In the genomic region with DNA sequence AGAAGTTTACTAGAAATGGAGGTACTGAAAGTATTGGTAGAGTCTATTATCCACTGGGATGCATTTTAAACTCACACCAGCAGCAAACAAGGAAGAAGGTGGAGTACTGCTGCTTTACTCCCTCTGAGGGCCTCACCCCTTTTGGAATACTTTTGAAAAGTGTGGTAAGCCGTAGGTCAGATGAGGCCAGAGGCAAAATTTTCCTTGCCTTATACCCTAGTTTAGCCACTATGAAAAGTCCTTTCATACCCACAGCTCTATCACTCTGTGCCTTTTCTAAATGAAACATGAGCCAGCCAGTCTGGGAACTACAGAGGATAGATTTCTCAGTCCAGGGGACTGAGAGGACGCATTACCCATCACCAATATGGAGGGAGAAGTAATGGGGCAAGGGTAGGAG, we compare ENCODE assay signal across 18 cellular contexts. TPM values are rescaled to one million over a fixed set of nuclear protein-coding genes. Genes with fewer than 3 reads are reported as not detected.
DNase-seq lines count a peak whose midpoint lies in the region; ATAC-seq and TF ChIP-seq lines count a peak whose summit lies in the region.
"Had no signal": no experiment of that assay in that cellular context is flagged by ENCODE, and none has a peak within 500 bp of the region (broad histone marks: within the 10 kb centered on the region; RNA-seq: fewer than 3 reads in every experiment).

No MANE protein-coding gene starts in this region.

- ATAC-seq in PC-3 (peak; percentile 75), lower lobe of right lung (no peak)
- ATAC-seq: GM23338, HepG2 had no signal

- H3K79me2 ChIP-seq in PC-3 (ENCODE audit: low read length) = no peaks in the 10 kb centered on the region

- H3K9me3 ChIP-seq in PC-3 (ENCODE audit: low read length) = no peaks in the 10 kb centered on the region
- H3K9me3 ChIP-seq in adipocyte (ENCODE audit: control insufficient read depth, low read length) = no peaks in the 10 kb centered on the region
- H3K9me3 ChIP-seq in lower lobe of right lung = no peaks in the 10 kb centered on the region
- no peaks in the 10 kb centered on the region for H3K9me3 ChIP-seq in subcutaneous abdominal adipose tissue (ENCODE audit: control insufficient read depth in 5 of 5, low read length in 5 of 5)
- H3K9me3 ChIP-seq: A549, BE2C had no signal

- H3K4me2 ChIP-seq in PC-3 (ENCODE audit: low read length) = peak overlapping the region; percentile 46; the same call in 1 of the 2 replicates
- H3K4me2 ChIP-seq: A549, GM23338 had no signal

- no TSS peak for BruUV-seq in PC-3 (replicated peaks; lab: Mats Ljungman, UMichigan)

- H3K36me3 Mint-ChIP-seq in mesothelial cell of epicardium = peaks cover 42% of the 10 kb centered on the region

- H3K27ac Mint-ChIP-seq in mesothelial cell of epicardium = no peak overlapping the region
- H3K27ac Mint-ChIP-seq: GM23338, H9 had no signal

- in situ Hi-C loops in G401 (cut with HindIII; ENCODE audit: low sequenced_read_pairs) = no loop called here

- DNase-seq in PC-3 = peak; percentile 48
- no peak for DNase-seq in adipocyte (ENCODE audit: low read depth)
- DNase-seq in lower lobe of right lung = no peak
- DNase-seq in G401 (ENCODE audit: low spot score) = no peak
- DNase-seq in iPS-NIHi11 (ENCODE audit: low spot score) = no peak
- DNase-seq in mesothelial cell of epicardium (ENCODE audit: low spot score in 2 of 2, unreplicated experiment in 2 of 2) = no peak
- DNase-seq: BE2C; CD4-positive, alpha-beta memory T cell; DMS153; DMS79 treated with DMSO at 0.1 percent for 48 hours; EL; GDM1; H9 had no signal

- H3K4me1 ChIP-seq in PC-3 (ENCODE audit: insufficient read depth, low read length) (peaks cover 38% of the 10 kb centered on the region), adipocyte (ENCODE audit: control insufficient read depth, insufficient read depth, low read length) (peaks cover 23% of the 10 kb centered on the region), lower lobe of right lung (peaks cover 4% of the 10 kb centered on the region), subcutaneous abdominal adipose tissue (ENCODE audit: control insufficient read depth in 5 of 5, insufficient read depth in 5 of 5, low read length in 5 of 5) (peaks cover 0 to 16% (median 10%) of the 10 kb centered on the region in 5 donors)
- H3K4me1 ChIP-seq: A549, BE2C had no signal

- CTCF ChIA-PET in PC-3 (lab: Charles Lee) = no interaction called here

- H3K9me3 Mint-ChIP-seq in mesothelial cell of epicardium = peaks cover 6% of the 10 kb centered on the region
- H3K9me3 Mint-ChIP-seq: CD4-positive, alpha-beta memory T cell; GM23338; H9 had no signal

- H3K9ac ChIP-seq in PC-3 (ENCODE audit: low read length) (no peak overlapping the region), adipocyte (ENCODE audit: low read length) (peak overlapping the region; percentile 38), subcutaneous abdominal adipose tissue (ENCODE audit: low read length in 5 of 5) (no peak overlapping the region)

- H2AFZ ChIP-seq in PC-3 (ENCODE audit: low read length) = no peak overlapping the region
- H2AFZ ChIP-seq: GM23338 had no signal

- H3K9me2 ChIP-seq in PC-3 (replicated peaks; ENCODE audit: low read length) = no peaks in the 10 kb centered on the region

- H3K4me3 Mint-ChIP-seq in mesothelial cell of epicardium = no peak overlapping the region
- H3K4me3 Mint-ChIP-seq: CD4-positive, alpha-beta memory T cell; GM23338; H9 had no signal

- POLR2A ChIA-PET in PC-3 (lab: Charles Lee; ENCODE audit: unreplicated experiment) = no interaction called here

- intact Hi-C loops in PC-3 (cut with micrococcal nuclease) = loop anchor here (10.0 kb wide), 1 partner anchor 423 kb away; no protein-coding TSS in a partner anchor
- intact Hi-C loops in lower lobe of right lung (cut with DNase I) = no loop called here

- no peaks in the 10 kb centered on the region for H3K27me3 ChIP-seq in PC-3 (ENCODE audit: low read length)
- no peaks in the 10 kb centered on the region for H3K27me3 ChIP-seq in adipocyte (replicated peaks; ENCODE audit: control insufficient read depth, insufficient read depth, low read length)
- no peaks in the 10 kb centered on the region for H3K27me3 ChIP-seq in lower lobe of right lung (ENCODE audit: low read depth)
- no peaks in the 10 kb centered on the region for H3K27me3 ChIP-seq in subcutaneous abdominal adipose tissue (ENCODE audit: control insufficient read depth in 5 of 5, insufficient read depth in 4 of 5, low read length in 5 of 5)
- H3K27me3 ChIP-seq: BE2C had no signal

- H3F3A ChIP-seq in PC-3 (ENCODE audit: low read length, unreplicated experiment) = no peaks in the 10 kb centered on the region

- no peaks in the 10 kb centered on the region for H4K20me1 ChIP-seq in PC-3 (ENCODE audit: low read length)

- H3K4me1 Mint-ChIP-seq in mesothelial cell of epicardium = no peaks in the 10 kb centered on the region
- H3K4me1 Mint-ChIP-seq: GM23338, H9 had no signal

- H3K4me3 ChIP-seq in PC-3 (ENCODE audit: low read length) (no peak overlapping the region), adipocyte (ENCODE audit: low read length) (no peak overlapping the region), lower lobe of right lung (no peak overlapping the region), subcutaneous abdominal adipose tissue (ENCODE audit: low read depth in 1 of 5, low read length in 5 of 5) (no peak overlapping the region)
- H3K4me3 ChIP-seq: A549, GM23338 had no signal

- TF ChIP-seq CTCF in PC-3 (conservative IDR thresholded peaks at IDR 0.05; ENCODE audit: low read depth, low read length) = no peak
- TF ChIP-seq CTCF in lower lobe of right lung (IDR thresholded peaks at IDR 0.05) = no peak
- no peak for TF ChIP-seq CTCF in mesothelial cell of epicardium (IDR thresholded peaks at IDR 0.05; ENCODE audit: unreplicated experiment)

- H3K27ac ChIP-seq in PC-3 (ENCODE audit: low read length) (peak overlapping the region; percentile 32), lower lobe of right lung (peak overlapping the region; percentile 33), subcutaneous abdominal adipose tissue (ENCODE audit: low read depth, low read length) (peak overlapping the region; percentile 81)
- H3K27ac ChIP-seq: A549, C4-2B had no signal

- no peaks in the 10 kb centered on the region for H3K27me3 Mint-ChIP-seq in mesothelial cell of epicardium (ENCODE audit: low read depth)
- H3K27me3 Mint-ChIP-seq: CD4-positive, alpha-beta memory T cell had no signal

- H3K36me3 ChIP-seq in PC-3 (ENCODE audit: low read depth, low read length) (peaks cover 27% of the 10 kb centered on the region; the same call in 1 of the 2 replicates), adipocyte (ENCODE audit: control insufficient read depth, insufficient read depth, low read length, severe bottlenecking) (peaks cover 73% of the 10 kb centered on the region), lower lobe of right lung (peaks cover 82% of the 10 kb centered on the region), subcutaneous abdominal adipose tissue (ENCODE audit: control insufficient read depth in 5 of 5, insufficient read depth in 5 of 5, low read length in 5 of 5) (peaks cover 27 to 53% (median 31%) of the 10 kb centered on the region in 5 donors)

RNA-seq across cellular contexts. Expression of a gene that starts 14.0 kb away (rescaled TPM):
- 45.6 and 50.7 TPM in 2 replicates for total RNA-seq in PC-3 (2014; rRNA removed)
- 81.5 TPM for total RNA-seq in lower lobe of right lung
- total RNA-seq in G401 (2014; rRNA removed; shearing (Covaris generic)) = 49.7 and 68.7 TPM in 2 replicates
- 42.7 to 49.1 TPM (median 45.9 TPM) in 3 replicates for total RNA-seq in mesothelial cell of epicardium

RNA-seq across cellular contexts. Expression of a gene that starts 15.9 kb away (rescaled TPM):
- 5.4 and 10.0 TPM in 2 replicates for total RNA-seq in PC-3 (2014; rRNA removed)
- total RNA-seq in lower lobe of right lung = 23.9 TPM
- 20.4 and 22.9 TPM in 2 replicates for total RNA-seq in G401 (2014; rRNA removed; shearing (Covaris generic))
- total RNA-seq in mesothelial cell of epicardium = 12.6 to 15.8 TPM (median 15.1 TPM) in 3 replicates

RNA-seq across cellular contexts. Expression of a gene that starts 47.6 kb away (rescaled TPM):
- total RNA-seq in PC-3 (2014; rRNA removed) (2.9 and 9.1 TPM in 2 replicates), lower lobe of right lung (45.9 TPM), mesothelial cell of epicardium (59.3 to 62.2 TPM (median 59.4 TPM) in 3 replicates)
- total RNA-seq in G401 (2014; rRNA removed; shearing (Covaris generic)) = 18.7 and 23.9 TPM in 2 replicates
